ENCODE assay signal across 19 cellular contexts in the genomic region with DNA sequence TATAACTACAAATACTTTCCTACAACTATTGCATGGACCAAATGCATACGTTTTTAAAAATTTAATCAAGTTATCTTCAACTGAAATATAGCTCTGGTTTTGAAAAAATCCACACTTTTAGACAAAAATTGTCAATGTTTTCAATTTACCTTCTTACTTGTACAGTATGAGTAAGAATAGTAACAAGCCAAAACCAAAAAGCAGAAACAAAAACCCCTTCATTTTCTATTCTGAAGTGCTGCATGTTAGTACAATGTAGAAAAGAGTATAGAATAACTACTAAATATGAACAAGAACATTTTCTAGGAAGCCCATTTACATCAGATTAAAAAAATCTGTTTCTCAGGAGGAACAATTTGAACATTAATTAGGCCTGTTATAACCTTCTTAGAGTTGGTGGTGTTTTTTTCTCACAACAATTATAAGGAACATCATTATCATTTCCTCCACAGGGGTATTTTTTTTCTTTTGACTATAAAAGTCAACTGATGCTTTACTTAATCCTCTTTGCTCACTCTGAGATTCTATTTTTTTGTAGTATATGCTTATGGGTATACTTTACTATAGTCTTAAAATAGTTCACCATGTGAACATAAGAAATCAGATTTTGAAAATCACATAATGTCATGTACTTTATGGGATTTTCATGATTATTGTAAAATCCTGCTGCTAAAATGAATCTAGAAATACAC.
A peak's percentile ranks its signal among the peaks of the same experiment; 100 is the strongest.
DNase-seq lines count a peak whose midpoint lies in the region; ATAC-seq and TF ChIP-seq lines count a peak whose summit lies in the region.
"Had no signal": no experiment of that assay in that cellular context is flagged by ENCODE, and none has a peak within 500 bp of the region (broad histone marks: within the 10 kb centered on the region; RNA-seq: fewer than 3 reads in every experiment).

No MANE protein-coding gene starts in this region.

- H3K9me3 ChIP-seq in A673 (ENCODE audit: low read depth, low read length, poor library complexity, severe bottlenecking) (no peaks in the 10 kb centered on the region), HAP-1 (no peaks in the 10 kb centered on the region)

- no peak overlapping the region for H3K4me3 ChIP-seq in A673 (ENCODE audit: low read depth, low read length, poor library complexity, severe bottlenecking)
- H3K4me3 ChIP-seq in HAP-1 = no peak overlapping the region
- H3K4me3 ChIP-seq: GM23248, K562 had no signal

- H3K27ac ChIP-seq in A673 (ENCODE audit: low read depth, low read length, poor library complexity, severe bottlenecking) = no peak overlapping the region
- H3K27ac ChIP-seq: 22Rv1, GM23248 had no signal

- in situ Hi-C loops in HAP-1 (cut with MboI; ENCODE audit: low sequenced_read_pairs) = no loop called here

- CTCF ChIA-PET in A673 (lab: Charles Lee) = no interaction called here

- intact Hi-C loops in A673 (cut with micrococcal nuclease; ENCODE audit: unreplicated experiment) = loop anchor here (10.0 kb wide), 1 partner anchor 628 kb away; no protein-coding TSS in a partner anchor

- ATAC-seq in GM19351 (IDR thresholded peaks at IDR 0.05; ENCODE audit: unreplicated experiment) = peak; percentile 84
- peak; percentile 74 for ATAC-seq in GM21723 (IDR thresholded peaks at IDR 0.05; ENCODE audit: unreplicated experiment)
- ATAC-seq in HG03039 (IDR thresholded peaks at IDR 0.05; ENCODE audit: unreplicated experiment) = peak; percentile 58
- no peak for ATAC-seq in GM19328 (IDR thresholded peaks at IDR 0.05; ENCODE audit: unreplicated experiment)
- no peak for ATAC-seq in GM19324 (IDR thresholded peaks at IDR 0.05; ENCODE audit: low FRiP score, unreplicated experiment)
- no peak for ATAC-seq in GM19452 (IDR thresholded peaks at IDR 0.05; ENCODE audit: unreplicated experiment)
- ATAC-seq: HCT116, K562 had no signal

- DNase-seq in A673 (ENCODE audit: low spot score) (peak; percentile 7), HAP-1 (ENCODE audit: low spot score in 2 of 2) (no peak)
- DNase-seq: DMS 273 treated with DMSO at 0.1 percent for 48 hours, DND-41, GM23248, NCI-H1105, NCI-H1694, NCI-H510A treated with DMSO at 0.1 percent for 48 hours, NCI-H774, Right ventricle myocardium superior had no signal

- no TSS peak for BruUV-seq in A673 (replicated peaks; lab: Mats Ljungman, UMichigan)

- H3K4me1 ChIP-seq in A673 (ENCODE audit: insufficient read depth, low read length, poor library complexity, severe bottlenecking) (peaks cover 41% of the 10 kb centered on the region), HAP-1 (no peaks in the 10 kb centered on the region)

- no peaks in the 10 kb centered on the region for H3K27me3 ChIP-seq in A673 (replicated peaks; ENCODE audit: insufficient read depth, low read depth, low read length, poor library complexity)
- H3K27me3 ChIP-seq in HAP-1 (ENCODE audit: low read depth) = 0 out of 2 replicates have a peak, but pooled peaks cover 4% of the 10 kb centered on the region

- H3K36me3 ChIP-seq in A673 (ENCODE audit: insufficient read depth, low read length, poor library complexity, severe bottlenecking) (no peaks in the 10 kb centered on the region), HAP-1 (replicated peaks) (no peaks in the 10 kb centered on the region)

- POLR2A ChIA-PET in A673 (lab: Charles Lee; ENCODE audit: low non-redundant PET) = no interaction called here

- TF ChIP-seq CTCF in A673 (conservative IDR thresholded peaks at IDR 0.05; ENCODE audit: low read depth, low read length) = no peak

Comparison
In these comparisons a context has a peak if more than half of its experiments do, and no peak if none do; other contexts are left out.
1. ATAC-seq: peak in GM19351 (single experiment), GM21723 (single experiment) and HG03039 (single experiment); none in GM19328 (single experiment), GM19324 (single experiment) and GM19452 (single experiment).